9 cellular contexts compared by ENCODE assay signal in the genomic region with DNA sequence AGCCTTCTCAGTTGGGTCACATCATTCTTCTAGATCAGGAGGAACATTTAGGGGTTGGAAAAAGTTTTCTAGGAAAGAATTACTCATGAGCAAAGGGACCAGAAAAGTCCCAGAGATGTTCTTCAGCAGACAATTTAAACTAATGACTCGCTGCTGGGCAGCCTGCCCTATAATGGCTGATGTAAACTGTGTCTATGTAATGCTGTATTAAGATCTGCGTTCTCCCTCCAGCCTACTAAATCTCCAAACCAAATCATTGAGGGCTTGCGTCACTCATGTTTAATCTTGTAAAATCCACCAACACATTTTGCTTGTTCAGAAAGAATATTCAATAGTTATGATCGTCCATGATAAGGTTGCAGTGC.
DNase-seq lines count a peak whose midpoint lies in the region; ATAC-seq, FAIRE-seq and TF ChIP-seq lines count a peak whose summit lies in the region.
"Had no signal": no experiment of that assay in that cellular context is flagged by ENCODE, and none has a peak within 500 bp of the region (broad histone marks: within the 10 kb centered on the region; RNA-seq: fewer than 3 reads in every experiment).

No MANE protein-coding gene starts in this region.

- FAIRE-seq in bronchial epithelial cell (lab: Jason Lieb, UNC), result no peak
- FAIRE-seq: GM18507 had no signal

- no peaks in the 10 kb centered on the region for H3K36me3 ChIP-seq in BJ (ENCODE audit: control insufficient read depth, insufficient read depth, low read length)
- no peaks in the 10 kb centered on the region for H3K36me3 ChIP-seq in bronchial epithelial cell (ENCODE audit: control insufficient read depth, insufficient read depth, low read length)
- no peaks in the 10 kb centered on the region for H3K36me3 ChIP-seq in muscle layer of colon (ENCODE audit: insufficient read depth, low read length)

- H3K4me1 ChIP-seq in muscle layer of colon (ENCODE audit: insufficient read depth, low read length), result peaks cover 21% of the 10 kb centered on the region

- no peak overlapping the region for H3K4me3 ChIP-seq in BJ (ENCODE audit: low read depth, low read length)
- H3K4me3 ChIP-seq in bronchial epithelial cell (ENCODE audit: low read depth, low read length), result no peak overlapping the region
- H3K4me3 ChIP-seq in muscle layer of colon (ENCODE audit: low read depth in 1 of 2, low read length in 2 of 2), result no peak overlapping the region

- H3K27ac ChIP-seq in muscle layer of colon (ENCODE audit: low read depth, low read length), result peak overlapping the region; percentile 0

- CTCF ChIA-PET in BJ (lab: Yijun Ruan, JAX), result no interaction called here

- no peak for ATAC-seq in HG03045 (IDR thresholded peaks at IDR 0.05; ENCODE audit: unreplicated experiment)

- POLR2A ChIA-PET in BJ (lab: Charles Lee), result no interaction called here

- H3K9ac ChIP-seq in muscle layer of colon (ENCODE audit: low read length), result no peak overlapping the region

- H3K27me3 ChIP-seq in BJ (ENCODE audit: control insufficient read depth, insufficient read depth, low read length) (no peaks in the 10 kb centered on the region), bronchial epithelial cell (ENCODE audit: control insufficient read depth, insufficient read depth, low read length) (no peaks in the 10 kb centered on the region), muscle layer of colon (ENCODE audit: control insufficient read depth in 1 of 2, insufficient read depth in 2 of 2, low read length in 2 of 2) (no peaks in the 10 kb centered on the region)

- DNase-seq in BJ (ENCODE audit: low read depth) (peak; percentile 60), HS-5 (ENCODE audit: low read depth) (peak; percentile 63), bronchial epithelial cell (ENCODE audit: low read depth) (peak; percentile 83), NCI-H345 (lab: John Stamatoyannopoulos, UW) (no peak), anterior cingulate cortex (lab: John Stamatoyannopoulos, UW) (no peak), NCI-H2171 treated with DMSO at 0.1 percent for 48 hours (lab: John Stamatoyannopoulos, UW) (no peak)

- no peaks in the 10 kb centered on the region for H3K9me3 ChIP-seq in muscle layer of colon (ENCODE audit: low read length)

- TF ChIP-seq CTCF in BJ (IDR thresholded peaks at IDR 0.05; ENCODE audit: insufficient read depth, low read depth, low read length), result no peak
- TF ChIP-seq CTCF in bronchial epithelial cell (IDR thresholded peaks at IDR 0.05; ENCODE audit: insufficient read depth, low read length, severe bottlenecking), result no peak

Comparison
In these comparisons a context has a peak if more than half of its experiments do, and no peak if none do; other contexts are left out.
1. DNase-seq: peak in BJ (single experiment), HS-5 (single experiment) and bronchial epithelial cell (single experiment); none in NCI-H345 (single experiment), anterior cingulate cortex (0 of 58) and NCI-H2171 treated with DMSO at 0.1 percent for 48 hours (single experiment).